ENCODE assay signal across 24 cellular contexts in the genomic region with DNA sequence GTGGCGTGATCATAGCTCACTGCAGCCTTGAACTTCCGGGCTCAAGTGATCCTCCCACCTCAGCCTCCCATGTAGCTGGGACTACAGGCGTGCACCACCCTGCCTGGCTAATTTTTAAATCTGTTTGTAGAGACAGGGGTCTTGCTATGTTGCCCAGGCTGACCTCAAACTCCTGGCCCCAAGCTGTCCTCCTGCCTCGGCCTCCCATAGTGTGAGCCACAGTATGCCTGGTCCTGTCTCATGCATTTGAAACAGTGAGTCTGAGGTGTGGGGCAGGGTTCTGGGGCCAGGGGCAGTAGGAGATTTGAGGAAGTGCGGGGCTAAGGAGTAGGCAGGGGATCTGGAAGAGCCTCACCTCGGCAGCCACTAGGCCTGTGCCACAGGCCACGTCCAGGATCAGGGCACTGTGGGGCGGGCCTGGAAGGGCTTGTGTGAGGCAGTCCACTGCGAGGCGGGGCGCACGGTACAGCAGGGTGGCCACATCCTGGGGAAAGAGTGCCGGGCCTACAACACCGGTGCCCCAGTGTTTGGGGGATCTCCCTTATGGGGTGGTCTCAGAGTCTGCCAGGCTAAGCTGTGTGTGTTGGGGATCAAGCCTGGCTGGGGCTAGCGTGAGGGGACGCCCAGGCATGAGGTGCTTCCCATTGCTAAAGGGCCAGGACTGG. TPM values are rescaled to one million over a fixed set of nuclear protein-coding genes. Genes with fewer than 3 reads are reported as not detected.
DNase-seq lines count a peak whose midpoint lies in the region; ATAC-seq, FAIRE-seq and TF ChIP-seq lines count a peak whose summit lies in the region.
"Had no signal": no experiment of that assay in that cellular context is flagged by ENCODE, and none has a peak within 500 bp of the region (broad histone marks: within the 10 kb centered on the region; RNA-seq: fewer than 3 reads in every experiment).

No MANE protein-coding gene starts in this region.

- H3K27me3 ChIP-seq in RWPE2 (ENCODE audit: insufficient read depth, poor library complexity, severe bottlenecking) (no peaks in the 10 kb centered on the region), keratinocyte (ENCODE audit: control insufficient read depth, extremely low read depth, insufficient read depth, low read length) (no peaks in the 10 kb centered on the region)
- H3K27me3 ChIP-seq: cardiac muscle cell, esophagus muscularis mucosa had no signal

- FAIRE-seq in keratinocyte (lab: Jason Lieb, UNC): no peak
- FAIRE-seq: GM19239, HTR-8/SVneo had no signal

- ATAC-seq in Right ventricle myocardium superior (ENCODE audit: poor library complexity) (no peak), left ventricle myocardium superior (no peak), RWPE2 (ENCODE audit: low read depth) (no peak), HG02610 (IDR thresholded peaks at IDR 0.05; ENCODE audit: unreplicated experiment) (no peak), HG03025 (IDR thresholded peaks at IDR 0.05; ENCODE audit: low FRiP score, unreplicated experiment) (no peak)
- ATAC-seq: activated CD4-positive, alpha-beta T cell treated with anti-CD3 and anti-CD28 coated beads for 36 hours; activated naive CD8-positive, alpha-beta T cell treated with anti-CD3 and anti-CD28 coated beads, Interleukin-2, amount 50 U/mL, for 24 hours had no signal

- H3K36me3 Mint-ChIP-seq in type B pancreatic cell: no peaks in the 10 kb centered on the region

- dilution Hi-C loops in keratinocyte (cut with MboI; ENCODE audit: extremely low pct_ligation_motif_present, low sequenced_read_pairs): no loop called here

- DNase-seq in Right ventricle myocardium superior (peak; percentile 30), left ventricle myocardium superior (no peak), RWPE2 (ENCODE audit: low spot score) (no peak), keratinocyte (ENCODE audit: low read depth, low spot score) (no peak), type B pancreatic cell (ENCODE audit: extremely low spot score, unreplicated experiment) (no peak), middle frontal gyrus (ENCODE audit: extremely low spot score, low spot score) (no peak)
- DNase-seq: activated CD4-positive, alpha-beta T cell treated with anti-CD3 and anti-CD28 coated beads for 36 hours; activated CD8-positive, alpha-beta memory T cell treated with anti-CD3 and anti-CD28 coated beads, Interleukin-2, amount 50 U/mL, for 4 hours; activated naive CD8-positive, alpha-beta T cell treated with anti-CD3 and anti-CD28 coated beads, Interleukin-2, amount 50 U/mL, for 24 hours; lower lobe of right lung; NCI-H345; stimulated activated CD4-positive, alpha-beta T cell treated with anti-CD3 and anti-CD28 coated beads, Interleukin-15, amount 100 ng/mL, for 24 hours; stomach had no signal

- intact Hi-C loops in Right ventricle myocardium superior (cut with DNase I): no loop called here
- intact Hi-C loops in left ventricle myocardium superior (cut with micrococcal nuclease): no loop called here

- H3K4me2 ChIP-seq in keratinocyte (ENCODE audit: control insufficient read depth, extremely low read depth, insufficient read depth, low read depth, low read length): peak overlapping the region; percentile 85

- no peaks in the 10 kb centered on the region for H3K79me2 ChIP-seq in keratinocyte (ENCODE audit: control insufficient read depth, insufficient read depth, low read length)

- H4K20me1 ChIP-seq in keratinocyte (ENCODE audit: control insufficient read depth, extremely low read depth, insufficient read depth, low read length): no peaks in the 10 kb centered on the region

- peaks cover 10% of the 10 kb centered on the region for H3K4me1 Mint-ChIP-seq in type B pancreatic cell (ENCODE audit: unreplicated experiment)

- TF ChIP-seq CTCF in RWPE2 (IDR thresholded peaks at IDR 0.05; ENCODE audit: poor library complexity, severe bottlenecking): no peak
- no peak for TF ChIP-seq CTCF in keratinocyte (optimal IDR thresholded peaks at IDR 0.05 in 1 of 3, IDR thresholded peaks at IDR 0.05 in 1 of 3, conservative IDR thresholded peaks at IDR 0.05 in 1 of 3; ENCODE audit: extremely low read depth in 1 of 3, insufficient read depth in 2 of 3, low read length in 3 of 3)
- no peak for TF ChIP-seq CTCF in type B pancreatic cell (conservative IDR thresholded peaks at IDR 0.05)

- H3K9me1 ChIP-seq in keratinocyte (ENCODE audit: control insufficient read depth, extremely low read depth, insufficient read depth, low read length): no peaks in the 10 kb centered on the region

- no peak overlapping the region for H3K9ac ChIP-seq in keratinocyte (ENCODE audit: control insufficient read depth, extremely low read depth, insufficient read depth, low read length)

- no peak overlapping the region for H2AFZ ChIP-seq in keratinocyte (ENCODE audit: control insufficient read depth, low read length)

- peak overlapping the region; percentile 55 for H3K27ac ChIP-seq in RWPE2 (ENCODE audit: poor library complexity, severe bottlenecking)
- H3K27ac ChIP-seq in keratinocyte (ENCODE audit: control insufficient read depth, insufficient read depth, low read length): no peak overlapping the region
- H3K27ac ChIP-seq: cardiac muscle cell, lower lobe of right lung, neutrophil had no signal

- no peaks in the 10 kb centered on the region for H3K27me3 Mint-ChIP-seq in type B pancreatic cell
- H3K27me3 Mint-ChIP-seq: activated CD4-positive, alpha-beta T cell treated with anti-CD3 and anti-CD28 coated beads for 36 hours; activated naive CD8-positive, alpha-beta T cell treated with anti-CD3 and anti-CD28 coated beads, Interleukin-2, amount 50 U/mL, for 24 hours had no signal

- H3K4me1 ChIP-seq in RWPE2 (ENCODE audit: insufficient read depth, poor library complexity, severe bottlenecking): peaks cover 16% of the 10 kb centered on the region
- H3K4me1 ChIP-seq in keratinocyte (ENCODE audit: control insufficient read depth, extremely low read depth, insufficient read depth, low read length): peaks cover 40% of the 10 kb centered on the region

- H3K9me3 ChIP-seq in RWPE2 (ENCODE audit: severe bottlenecking): no peaks in the 10 kb centered on the region
- no peaks in the 10 kb centered on the region for H3K9me3 ChIP-seq in keratinocyte (ENCODE audit: control insufficient read depth, low read depth, low read length)
- H3K9me3 ChIP-seq: esophagus muscularis mucosa, lower lobe of right lung, neutrophil, stomach had no signal

- no peaks in the 10 kb centered on the region for H3K36me3 ChIP-seq in RWPE2 (ENCODE audit: low read depth)
- peaks cover 0 to 4% of the 10 kb centered on the region in 2 experiments for H3K36me3 ChIP-seq in keratinocyte (ENCODE audit: control insufficient read depth in 2 of 2, extremely low read depth in 1 of 2, insufficient read depth in 2 of 2, low read length in 2 of 2)
- H3K36me3 ChIP-seq: cardiac muscle cell, esophagus muscularis mucosa, lower lobe of right lung, neutrophil, stomach had no signal

- H3K4me3 Mint-ChIP-seq in type B pancreatic cell: peak overlapping the region; percentile 92

- no peaks in the 10 kb centered on the region for H3K9me3 Mint-ChIP-seq in type B pancreatic cell
- H3K9me3 Mint-ChIP-seq: activated naive CD8-positive, alpha-beta T cell treated with anti-CD3 and anti-CD28 coated beads, Interleukin-2, amount 50 U/mL, for 24 hours; H9; T-helper 2 cell treated with Interferon-gamma antibody and Interleukin-4, amounts not matched to agents 5 μg/mL and 100 μg/mL, for 36 hours had no signal

- H3K4me3 ChIP-seq in RWPE2 (ENCODE audit: severe bottlenecking) (no peak overlapping the region), keratinocyte (ENCODE audit: control insufficient read depth in 2 of 3, extremely low read depth in 1 of 3, insufficient read depth in 2 of 3, low read depth in 1 of 3, low read length in 3 of 3) (no peak overlapping the region)
- H3K4me3 ChIP-seq: cardiac muscle cell had no signal

- H3K27ac Mint-ChIP-seq in type B pancreatic cell: peak overlapping the region; percentile 13
- H3K27ac Mint-ChIP-seq: activated CD4-positive, alpha-beta T cell treated with anti-CD3 and anti-CD28 coated beads for 36 hours; activated naive CD8-positive, alpha-beta T cell treated with anti-CD3 and anti-CD28 coated beads, Interleukin-2, amount 50 U/mL, for 24 hours; T-helper 2 cell treated with Interferon-gamma antibody and Interleukin-4, amounts not matched to agents 5 μg/mL and 100 μg/mL, for 36 hours had no signal

RNA-seq across cellular contexts. Expression of a gene that starts 1.5 kb away (rescaled TPM):
- total RNA-seq in Right ventricle myocardium superior: 0.43 TPM
- total RNA-seq in left ventricle myocardium superior: 0.27 TPM
- polyA plus RNA-seq in keratinocyte: 0.90 to 1.4 TPM (median 0.97 TPM) in 3 replicates
- polyA plus RNA-seq in keratinocyte (2011; ENCODE audit: low read depth): not detected
- polyA plus RNA-seq in keratinocyte (2011; cell fraction: cytosol; rRNA removed): 0.29 and 1.1 TPM in 2 replicates
- polyA plus RNA-seq in keratinocyte (2011; cell fraction: nucleus; rRNA removed): 1.5 and 1.8 TPM in 2 replicates
- 0.90 and 2.2 TPM in 2 replicates for polyA plus RNA-seq in keratinocyte (2012; ENCODE audit: low replicate concordance)
- polyA minus RNA-seq in keratinocyte: 0.69 to 1.2 TPM (median 1.2 TPM) in 3 replicates
- polyA minus RNA-seq in keratinocyte (2011; cell fraction: cytosol; rRNA and poly(A)+ RNA removed): not detected
- 1.1 and 1.3 TPM in 2 replicates for polyA minus RNA-seq in keratinocyte (2011; cell fraction: nucleus; rRNA and poly(A)+ RNA removed)
- total RNA-seq in type B pancreatic cell (ENCODE audit: low replicate concordance): 8.5 and 11.5 TPM in 2 replicates

RNA-seq across cellular contexts. Expression of a gene that starts 10.1 kb away (rescaled TPM):
- total RNA-seq in Right ventricle myocardium superior (0.11 TPM), left ventricle myocardium superior (not detected), type B pancreatic cell (ENCODE audit: low replicate concordance) (223 and 787 TPM in 2 replicates)
- polyA plus RNA-seq in keratinocyte: 7.2 to 14.8 TPM (median 13.7 TPM) in 3 replicates
- polyA plus RNA-seq in keratinocyte (2011; ENCODE audit: low read depth): 69.0 TPM
- polyA plus RNA-seq in keratinocyte (2011; cell fraction: cytosol; rRNA removed): 5.5 and 5.8 TPM in 2 replicates
- polyA plus RNA-seq in keratinocyte (2011; cell fraction: nucleus; rRNA removed): 34.2 and 53.7 TPM in 2 replicates
- polyA plus RNA-seq in keratinocyte (2012; ENCODE audit: low replicate concordance): 15.7 and 440 TPM in 2 replicates
- 7.8 to 16.4 TPM (median 9.5 TPM) in 3 replicates for polyA minus RNA-seq in keratinocyte
- 21.9 TPM for polyA minus RNA-seq in keratinocyte (2011; cell fraction: cytosol; rRNA and poly(A)+ RNA removed)
- polyA minus RNA-seq in keratinocyte (2011; cell fraction: nucleus; rRNA and poly(A)+ RNA removed): 22.1 and 37.5 TPM in 2 replicates

RNA-seq across cellular contexts. Expression of a gene that starts 20.1 kb away (rescaled TPM):
- total RNA-seq in Right ventricle myocardium superior (not detected), left ventricle myocardium superior (not detected), type B pancreatic cell (ENCODE audit: low replicate concordance) (0.57 TPM in 1 of 2 replicates, not detected in the other)
- not detected in 3 replicates for polyA plus RNA-seq in keratinocyte
- polyA plus RNA-seq in keratinocyte (2011; ENCODE audit: low read depth): not detected
- polyA plus RNA-seq in keratinocyte (2011; cell fraction: cytosol; rRNA removed): not detected in 2 replicates
- polyA plus RNA-seq in keratinocyte (2011; cell fraction: nucleus; rRNA removed): not detected in 2 replicates
- polyA plus RNA-seq in keratinocyte (2012; ENCODE audit: low replicate concordance): not detected in 2 replicates
- not detected in 3 replicates for polyA minus RNA-seq in keratinocyte
- not detected for polyA minus RNA-seq in keratinocyte (2011; cell fraction: cytosol; rRNA and poly(A)+ RNA removed)
- not detected in 2 replicates for polyA minus RNA-seq in keratinocyte (2011; cell fraction: nucleus; rRNA and poly(A)+ RNA removed)
- total RNA-seq: activated CD4-positive, alpha-beta T cell treated with anti-CD3 and anti-CD28 coated beads for 36 hours; cardiac muscle cell; esophagus muscularis mucosa; glomerular endothelial cell; H9; lower lobe of right lung; stomach; urinary bladder had no signal
- polyA plus RNA-seq: cardiac muscle cell, stomach had no signal

Comparison
In these comparisons a context has a peak if more than half of its experiments do, and no peak if none do; other contexts are left out.
1. RNA of a gene that starts 10.1 kb away (total RNA-seq): 223 to 787 TPM in type B pancreatic cell; 0.11 TPM in Right ventricle myocardium superior (single experiment) and not detected in left ventricle myocardium superior (single experiment); every median in the first group is over 100 times any median in the second.